1 cellular context compared by ENCODE assay signal in the genomic region with DNA sequence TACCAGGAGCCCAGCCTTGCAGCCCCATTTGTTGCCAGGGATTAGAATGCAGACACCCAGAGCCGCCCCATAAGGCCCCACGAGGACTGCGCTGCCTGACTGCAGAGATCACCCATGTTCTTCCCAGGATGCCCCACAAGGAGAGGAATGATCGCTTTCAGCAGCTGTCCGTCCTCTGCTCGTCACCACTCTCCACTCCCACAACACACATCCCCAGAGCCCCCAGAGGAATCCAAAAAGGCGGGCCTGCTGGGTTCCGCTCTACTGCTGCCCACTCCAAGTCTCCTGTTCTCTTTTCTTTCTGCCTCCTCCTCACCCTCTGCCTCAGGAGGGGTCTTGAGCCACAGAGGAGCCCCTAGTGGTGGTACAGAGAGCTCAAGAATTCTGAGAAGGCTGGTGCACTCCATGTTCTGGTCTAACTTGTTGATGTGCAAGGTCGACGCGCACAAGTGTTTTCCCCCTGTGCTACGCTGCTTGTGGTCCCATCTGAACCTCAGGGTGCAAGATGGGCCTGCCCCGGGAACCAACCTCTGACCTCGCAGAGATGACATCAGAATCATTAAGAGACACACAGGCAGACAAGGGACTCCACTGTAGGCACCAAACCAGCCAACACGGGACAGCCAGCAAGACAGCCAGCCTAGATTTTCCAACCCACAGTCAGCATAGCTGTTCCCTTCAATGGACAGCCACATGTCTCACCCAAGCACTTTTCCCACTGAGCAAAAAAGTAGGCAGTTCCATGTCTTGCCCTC.
TF ChIP-seq lines count a peak whose summit lies in the region.

No MANE protein-coding gene starts in this region.

TF ChIP-seq in HepG2, 621 proteins besides CTCF, POLR2A, EP300 and RAD21:
- TF ChIP-seq ZNF580 (CRISPR knock-in tag; IDR thresholded peaks at IDR 0.05; ENCODE audit: borderline replicate concordance, low read depth) (no peak), TCF7L2 (IDR thresholded peaks at IDR 0.05; ENCODE audit: low read depth, low read length) (no peak), ZEB1 (IDR thresholded peaks at IDR 0.05; ENCODE audit: insufficient replicate concordance, low read depth) (no peak), FOSL1 (CRISPR knock-in tag; IDR thresholded peaks at IDR 0.05; ENCODE audit: borderline replicate concordance) (no peak), CEBPG (CRISPR knock-in tag; IDR thresholded peaks at IDR 0.05) (no peak)
- TF ChIP-seq, protein P1, sequence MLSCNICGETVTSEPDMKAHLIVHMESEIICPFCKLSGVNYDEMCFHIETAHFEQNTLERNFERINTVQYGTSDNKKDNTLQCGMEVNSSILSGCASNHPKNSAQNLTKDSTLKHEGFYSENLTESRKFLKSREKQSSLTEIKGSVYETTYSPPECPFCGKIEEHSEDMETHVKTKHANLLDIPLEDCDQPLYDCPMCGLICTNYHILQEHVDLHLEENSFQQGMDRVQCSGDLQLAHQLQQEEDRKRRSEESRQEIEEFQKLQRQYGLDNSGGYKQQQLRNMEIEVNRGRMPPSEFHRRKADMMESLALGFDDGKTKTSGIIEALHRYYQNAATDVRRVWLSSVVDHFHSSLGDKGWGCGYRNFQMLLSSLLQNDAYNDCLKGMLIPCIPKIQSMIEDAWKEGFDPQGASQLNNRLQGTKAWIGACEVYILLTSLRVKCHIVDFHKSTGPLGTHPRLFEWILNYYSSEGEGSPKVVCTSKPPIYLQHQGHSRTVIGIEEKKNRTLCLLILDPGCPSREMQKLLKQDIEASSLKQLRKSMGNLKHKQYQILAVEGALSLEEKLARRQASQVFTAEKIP (CRISPR knock-in tag; IDR thresholded peaks at IDR 0.05; ENCODE audit: borderline replicate concordance), result no peak
- TF ChIP-seq, protein P2, sequence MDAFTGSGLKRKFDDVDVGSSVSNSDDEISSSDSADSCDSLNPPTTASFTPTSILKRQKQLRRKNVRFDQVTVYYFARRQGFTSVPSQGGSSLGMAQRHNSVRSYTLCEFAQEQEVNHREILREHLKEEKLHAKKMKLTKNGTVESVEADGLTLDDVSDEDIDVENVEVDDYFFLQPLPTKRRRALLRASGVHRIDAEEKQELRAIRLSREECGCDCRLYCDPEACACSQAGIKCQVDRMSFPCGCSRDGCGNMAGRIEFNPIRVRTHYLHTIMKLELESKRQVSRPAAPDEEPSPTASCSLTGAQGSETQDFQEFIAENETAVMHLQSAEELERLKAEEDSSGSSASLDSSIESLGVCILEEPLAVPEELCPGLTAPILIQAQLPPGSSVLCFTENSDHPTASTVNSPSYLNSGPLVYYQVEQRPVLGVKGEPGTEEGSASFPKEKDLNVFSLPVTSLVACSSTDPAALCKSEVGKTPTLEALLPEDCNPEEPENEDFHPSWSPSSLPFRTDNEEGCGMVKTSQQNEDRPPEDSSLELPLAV (CRISPR knock-in tag; conservative IDR thresholded peaks at IDR 0.05; ENCODE audit: low read depth), result no peak
